Comparison of ENCODE assay signal across 1 cellular context in the genomic region with DNA sequence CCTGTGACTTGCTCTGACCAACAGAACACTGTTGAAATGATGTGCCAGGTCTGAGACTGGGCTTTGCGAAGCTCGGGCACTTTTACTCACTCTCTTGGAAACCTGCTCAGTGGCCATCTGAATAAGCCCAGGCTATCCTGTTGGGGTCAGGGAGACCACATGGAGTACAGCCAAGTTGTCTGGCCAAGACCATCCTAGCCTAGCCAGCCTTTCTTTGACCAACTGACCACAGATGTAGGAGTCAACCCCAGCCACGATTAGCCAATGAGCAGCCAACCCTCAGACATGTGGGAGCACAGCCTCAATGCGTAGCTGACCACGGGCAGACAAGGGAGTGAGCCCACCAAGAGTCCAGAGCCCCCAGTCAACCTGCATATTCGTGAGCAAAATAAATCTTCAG.
TF ChIP-seq lines count a peak whose summit lies in the region.

No MANE protein-coding gene starts in this region.

TF ChIP-seq in GM12878, 131 proteins besides CTCF, POLR2A, EP300 and RAD21:
- TF ChIP-seq, protein P1, sequence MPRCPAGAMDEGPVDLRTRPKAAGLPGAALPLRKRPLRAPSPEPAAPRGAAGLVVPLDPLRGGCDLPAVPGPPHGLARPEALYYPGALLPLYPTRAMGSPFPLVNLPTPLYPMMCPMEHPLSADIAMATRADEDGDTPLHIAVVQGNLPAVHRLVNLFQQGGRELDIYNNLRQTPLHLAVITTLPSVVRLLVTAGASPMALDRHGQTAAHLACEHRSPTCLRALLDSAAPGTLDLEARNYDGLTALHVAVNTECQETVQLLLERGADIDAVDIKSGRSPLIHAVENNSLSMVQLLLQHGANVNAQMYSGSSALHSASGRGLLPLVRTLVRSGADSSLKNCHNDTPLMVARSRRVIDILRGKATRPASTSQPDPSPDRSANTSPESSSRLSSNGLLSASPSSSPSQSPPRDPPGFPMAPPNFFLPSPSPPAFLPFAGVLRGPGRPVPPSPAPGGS (IDR thresholded peaks at IDR 0.05; ENCODE audit: borderline replicate concordance, insufficient read depth, low read depth, low read length, poor library complexity, severe bottlenecking): peak; percentile 36
- TF ChIP-seq RBBP5 (conservative IDR thresholded peaks at IDR 0.05): no peak
